In the genomic region with DNA sequence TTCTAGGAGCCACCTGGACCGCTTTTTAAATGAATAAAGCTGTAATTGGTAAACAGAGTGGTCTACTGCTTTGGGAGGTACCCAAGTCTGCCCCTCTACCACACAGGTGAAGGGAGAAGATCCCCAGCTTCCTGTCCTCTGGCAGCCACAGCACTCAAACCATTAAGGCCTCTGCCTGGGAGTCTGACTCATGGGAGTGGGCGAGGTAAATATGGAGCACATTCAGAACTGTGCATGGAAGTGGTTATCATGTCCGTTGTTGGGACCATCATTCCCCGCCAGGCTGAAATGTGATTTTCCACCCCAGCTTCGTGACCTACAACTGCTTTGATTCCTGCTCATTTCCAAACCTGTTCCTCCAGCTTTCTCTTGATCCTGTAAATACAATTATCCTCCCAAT, we compare ENCODE assay signal across 17 cellular contexts.
"Had no signal": no experiment of that assay in that cellular context is flagged by ENCODE, and none has a peak within 500 bp of the region (broad histone marks: within the 10 kb centered on the region; RNA-seq: fewer than 3 reads in every experiment).

No MANE protein-coding gene starts in this region.

- H3K9me3 ChIP-seq: esophagus squamous epithelium, neutrophil, right atrium auricular region, SJSA1, transverse colon had no signal

- H3K27ac ChIP-seq: esophagus squamous epithelium, neutrophil, right atrium auricular region, SJSA1, transverse colon had no signal

- FAIRE-seq: small intestine, TTC549 had no signal

- H3K4me3 ChIP-seq: esophagus squamous epithelium, right atrium auricular region, SJSA1, transverse colon had no signal

- H3K36me3 ChIP-seq: esophagus squamous epithelium, neutrophil, right atrium auricular region, SJSA1, transverse colon had no signal

- DNase-seq: activated B cell treated with CpG ODN at 0.5 μM for 24 hours; activated CD4-positive, alpha-beta T cell treated with anti-CD3 and anti-CD28 coated beads for 48 hours; activated CD8-positive, alpha-beta T cell treated with anti-CD3 and anti-CD28 coated beads, Interleukin-2, amount 10 ng/mL, durations not matched to agents 7 days and 5 days; activated naive CD4-positive, alpha-beta T cell; anterior cingulate cortex; esophagus squamous epithelium; head of caudate nucleus; natural killer cell; small intestine; stimulated activated CD4-positive, alpha-beta T cell treated with anti-CD3 and anti-CD28 coated beads, Interleukin-4, amount 100 ng/mL, for 24 hours; stimulated activated naive CD4-positive, alpha-beta T cell; transverse colon had no signal

- ATAC-seq: activated CD8-positive, alpha-beta T cell treated with anti-CD3 and anti-CD28 coated beads, Interleukin-2, amount 10 ng/mL, durations not matched to agents 7 days and 5 days; left lobe of liver; natural killer cell had no signal

- H3K4me1 ChIP-seq: right atrium auricular region, SJSA1, transverse colon had no signal

- H3K27me3 ChIP-seq: neutrophil, right atrium auricular region, SJSA1, transverse colon had no signal
